ENCODE assay signal across 8 cellular contexts in the genomic region with DNA sequence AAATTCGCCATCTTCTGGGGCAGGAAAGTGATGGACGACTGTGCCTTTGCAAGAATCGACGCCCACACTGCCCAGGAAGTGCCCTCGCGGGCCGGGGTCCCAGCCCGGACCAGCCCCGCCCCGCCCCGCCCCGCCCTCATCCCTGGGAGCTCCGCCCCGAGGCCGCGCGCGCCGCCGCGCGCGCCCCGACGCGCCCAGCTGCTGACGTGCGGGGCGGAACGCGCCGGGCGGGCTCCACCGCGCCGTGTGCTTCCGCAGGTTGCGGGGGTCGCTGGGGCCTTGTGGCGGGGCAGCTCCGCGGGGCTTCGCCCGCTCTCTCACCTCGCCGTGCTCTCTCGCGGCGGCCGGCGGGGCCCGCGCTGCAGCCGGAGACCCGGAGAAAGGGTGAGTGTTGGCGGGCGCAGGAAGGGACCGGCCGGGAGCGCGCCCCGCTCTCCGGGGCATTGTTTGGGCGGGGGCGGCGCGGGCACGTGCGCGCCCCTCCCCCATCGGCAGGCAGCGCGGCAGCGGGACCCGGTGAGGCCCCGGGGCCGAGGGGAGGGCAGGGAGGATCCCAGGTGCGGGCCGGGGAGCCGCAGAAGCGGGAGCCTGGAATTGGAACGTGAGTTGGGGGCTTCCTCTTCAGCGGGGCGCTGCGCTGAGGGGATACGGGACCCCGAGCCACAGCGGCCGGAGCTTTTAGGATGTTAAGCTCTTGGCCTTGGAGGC. TPM values are rescaled to one million over a fixed set of nuclear protein-coding genes. Genes with fewer than 3 reads are reported as not detected.
DNase-seq lines count a peak whose midpoint lies in the region; ATAC-seq, FAIRE-seq and TF ChIP-seq lines count a peak whose summit lies in the region.

A gene (plus strand): TSS at position 188 of the 708 bp plus-strand sequence. CDS start 17,366 bp downstream, outside the sequence.

- H2AFZ ChIP-seq in Loucy (ENCODE audit: low read length) = peak within 1 kb of the TSS; percentile 97

- H3K79me2 ChIP-seq in Loucy (ENCODE audit: insufficient read depth, low read length) = peaks cover 56% of the 10 kb centered on the region

- ATAC-seq in Right ventricle myocardium inferior (peak; percentile 89), pancreas (peak; percentile 92 to 97 (median 94))

- peak within 1 kb of the TSS; percentile 92 for H3K9ac ChIP-seq in Loucy (ENCODE audit: low read depth, low read length, poor library complexity, severe bottlenecking)

- peak within 1 kb of the TSS; percentile 94 for H3K27ac Mint-ChIP-seq in activated naive CD8-positive, alpha-beta T cell

- H3K9me3 Mint-ChIP-seq in activated naive CD8-positive, alpha-beta T cell (ENCODE audit: low read depth) = no peaks in the 10 kb centered on the region

- H3K36me3 ChIP-seq in Loucy (ENCODE audit: insufficient read depth, low read length) = no peaks in the 10 kb centered on the region
- no peaks in the 10 kb centered on the region for H3K36me3 ChIP-seq in pancreas
- no peaks in the 10 kb centered on the region for H3K36me3 ChIP-seq in thymus (ENCODE audit: control insufficient read depth, insufficient read depth)

- no peak for FAIRE-seq in pancreas (lab: Jason Lieb, UNC)

- WGBS in pancreas, 2 donors = 1% methylated on average over 62 to 89 of the region's 89 CpGs
- WGBS in thymus = under 1% methylated on average over 89 of the region's 89 CpGs

- peaks cover 35% of the 10 kb centered on the region for H3K4me1 Mint-ChIP-seq in activated naive CD8-positive, alpha-beta T cell (ENCODE audit: low read depth)

- no peaks in the 10 kb centered on the region for H3K27me3 Mint-ChIP-seq in activated naive CD8-positive, alpha-beta T cell

- no peaks in the 10 kb centered on the region for H3K9me3 ChIP-seq in Loucy (ENCODE audit: insufficient read depth, low read depth, low read length)
- no peaks in the 10 kb centered on the region for H3K9me3 ChIP-seq in pancreas
- no peaks in the 10 kb centered on the region for H3K9me3 ChIP-seq in thymus (ENCODE audit: control insufficient read depth)

- H3K4me3 ChIP-seq in Loucy (ENCODE audit: low read length, poor library complexity, severe bottlenecking) = peak within 1 kb of the TSS; percentile 94
- peak within 1 kb of the TSS; percentile 90 to 99 (median 94) for H3K4me3 ChIP-seq in pancreas
- peak within 1 kb of the TSS; percentile 96 for H3K4me3 ChIP-seq in thymus (ENCODE audit: low read length)

- peaks cover 7% of the 10 kb centered on the region for H3K36me3 Mint-ChIP-seq in activated naive CD8-positive, alpha-beta T cell

- H3K27me3 ChIP-seq in Loucy (ENCODE audit: insufficient read depth, low read length, poor library complexity, severe bottlenecking) = no peaks in the 10 kb centered on the region
- no peaks in the 10 kb centered on the region for H3K27me3 ChIP-seq in pancreas
- H3K27me3 ChIP-seq in thymus (ENCODE audit: control insufficient read depth, insufficient read depth) = no peaks in the 10 kb centered on the region

- peak within 1 kb of the TSS; percentile 54 to 88 (median 74) for H3K27ac ChIP-seq in pancreas
- H3K27ac ChIP-seq in thymus (ENCODE audit: low read depth) = peak within 1 kb of the TSS; percentile 94

- intact Hi-C loops in Right ventricle myocardium inferior (cut with DNase I) (no loop called here), pancreas (cut with DNase I) (no loop called here)

- peak within 1 kb of the TSS; percentile 94 for H3K4me3 Mint-ChIP-seq in activated naive CD8-positive, alpha-beta T cell

- peaks cover 48% of the 10 kb centered on the region for H4K20me1 ChIP-seq in Loucy (ENCODE audit: insufficient read depth, low read length, poor library complexity, severe bottlenecking)

- H3K4me1 ChIP-seq in Loucy (ENCODE audit: insufficient read depth, low read length, poor library complexity, severe bottlenecking) (peaks cover 34% of the 10 kb centered on the region), pancreas (peaks cover 0 to 10% (median 5%) of the 10 kb centered on the region in 3 donors), thymus (ENCODE audit: control insufficient read depth, insufficient read depth, low read length) (peaks cover 7% of the 10 kb centered on the region)

- peak within 1 kb of the TSS; percentile 84 for H3K4me2 ChIP-seq in Loucy (ENCODE audit: low read depth, low read length, poor library complexity, severe bottlenecking)

- TF ChIP-seq CTCF in Loucy (conservative IDR thresholded peaks at IDR 0.05; ENCODE audit: low read length) = no peak
- no peak for TF ChIP-seq CTCF in pancreas (IDR thresholded peaks at IDR 0.05)

- no peaks in the 10 kb centered on the region for H3F3A ChIP-seq in Loucy (ENCODE audit: low read depth)

- DNase-seq in GF-D8 (lab: John Stamatoyannopoulos, UW) = peak; percentile 16
- peak; percentile 63 for DNase-seq in H4 (ENCODE audit: low spot score)
- peak; percentile 51 for DNase-seq in SKM-1 treated with dmso at 0.1 percent for 144 hours (lab: John Stamatoyannopoulos, UW; ENCODE audit: unreplicated experiment)
- peak; percentile 81 for DNase-seq in Right ventricle myocardium inferior (ENCODE audit: missing footprints)
- DNase-seq in pancreas = peak; percentile 43 to 89 (median 61)

- no peaks in the 10 kb centered on the region for H3K9me2 ChIP-seq in Loucy (replicated peaks; ENCODE audit: low read depth, low read length)

RNA-seq across cellular contexts. Expression of the gene that starts here (rescaled TPM):
- 19.2 and 22.7 TPM in 2 replicates for total RNA-seq in H4 (2014; rRNA removed; shearing (Covaris generic))
- 9.0 TPM for total RNA-seq in Right ventricle myocardium inferior
- total RNA-seq in pancreas = 10 to 100 TPM in 1 of 6 donors, 1 to 10 TPM in 5; 5.8 to 12.8 (median 6.8) TPM
- polyA plus RNA-seq in pancreas = 1 to 10 TPM; 5.7 to 6.2 TPM
- polyA plus RNA-seq in thymus = 11.0 TPM

Comparison
In these comparisons a context has a peak if more than half of its experiments do, and no peak if none do; other contexts are left out.
1. Peak in every context shown above with its lines: DNase-seq, ATAC-seq, H3K4me3 ChIP-seq and H3K27ac ChIP-seq.
2. DNase-seq: peak in every context shown above with its lines; median percentile 81 in Right ventricle myocardium inferior; 63 in H4; 61 in pancreas; 51 in SKM-1 treated with dmso at 0.1 percent for 144 hours; 16 in GF-D8.